2 cellular contexts compared by ENCODE assay signal in the genomic region with DNA sequence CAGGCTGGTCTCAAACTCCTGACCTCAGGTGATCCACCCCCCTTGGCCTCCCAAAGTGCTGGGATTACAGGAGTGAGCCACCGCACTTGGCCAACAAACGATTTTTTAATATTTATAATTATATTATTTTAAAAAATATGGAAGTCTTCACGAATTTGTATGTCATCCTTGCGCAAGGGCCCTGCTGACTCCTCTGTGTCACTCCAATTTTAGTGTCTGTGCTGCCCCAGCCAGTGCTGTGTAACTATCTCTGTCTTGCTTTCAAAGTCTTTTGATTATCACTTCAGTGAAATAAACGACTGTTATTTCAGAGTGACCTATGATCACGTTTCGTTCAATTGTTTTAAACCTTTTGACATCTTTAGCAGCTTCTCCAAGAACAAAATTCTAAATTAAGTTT.
TF ChIP-seq lines count a peak whose summit lies in the region.

No MANE protein-coding gene starts in this region.

TF ChIP-seq in IMR-90, 13 proteins besides CTCF, POLR2A, EP300 and RAD21:
- 0 out of 2 replicates have a peak, but pooled peaks have one; percentile 15 for TF ChIP-seq CEBPB (IDR thresholded peaks at IDR 0.05; ENCODE audit: low read depth, low read length)
- no peak for TF ChIP-seq BHLHE40 (IDR thresholded peaks at IDR 0.05; ENCODE audit: low read depth, low read length)

TF ChIP-seq in K562, 482 proteins besides CTCF, POLR2A, EP300 and RAD21:
- TF ChIP-seq ATF1 (CRISPR knock-in tag; IDR thresholded peaks at IDR 0.05) (no peak), ATF1 (tag; IDR thresholded peaks at IDR 0.05) (no peak), EWSR1 (IDR thresholded peaks at IDR 0.05; ENCODE audit: borderline replicate concordance, low read depth, partially characterized antibody) (no peak), ZNF717 (CRISPR knock-in tag; IDR thresholded peaks at IDR 0.05) (no peak), SFPQ (IDR thresholded peaks at IDR 0.05; ENCODE audit: low read depth, low read length) (no peak), ETV1 (tag; conservative IDR thresholded peaks at IDR 0.05; ENCODE audit: low read depth) (no peak), SMAD1 (IDR thresholded peaks at IDR 0.05; ENCODE audit: low read depth, low read length, partially characterized antibody) (no peak), HDGF (IDR thresholded peaks at IDR 0.05) (no peak), DDX20 (tag; IDR thresholded peaks at IDR 0.05; ENCODE audit: low read depth) (no peak), KLF10 (CRISPR knock-in tag; IDR thresholded peaks at IDR 0.05) (no peak), ZC3H8 (IDR thresholded peaks at IDR 0.05) (no peak)
- TF ChIP-seq, protein P1, sequence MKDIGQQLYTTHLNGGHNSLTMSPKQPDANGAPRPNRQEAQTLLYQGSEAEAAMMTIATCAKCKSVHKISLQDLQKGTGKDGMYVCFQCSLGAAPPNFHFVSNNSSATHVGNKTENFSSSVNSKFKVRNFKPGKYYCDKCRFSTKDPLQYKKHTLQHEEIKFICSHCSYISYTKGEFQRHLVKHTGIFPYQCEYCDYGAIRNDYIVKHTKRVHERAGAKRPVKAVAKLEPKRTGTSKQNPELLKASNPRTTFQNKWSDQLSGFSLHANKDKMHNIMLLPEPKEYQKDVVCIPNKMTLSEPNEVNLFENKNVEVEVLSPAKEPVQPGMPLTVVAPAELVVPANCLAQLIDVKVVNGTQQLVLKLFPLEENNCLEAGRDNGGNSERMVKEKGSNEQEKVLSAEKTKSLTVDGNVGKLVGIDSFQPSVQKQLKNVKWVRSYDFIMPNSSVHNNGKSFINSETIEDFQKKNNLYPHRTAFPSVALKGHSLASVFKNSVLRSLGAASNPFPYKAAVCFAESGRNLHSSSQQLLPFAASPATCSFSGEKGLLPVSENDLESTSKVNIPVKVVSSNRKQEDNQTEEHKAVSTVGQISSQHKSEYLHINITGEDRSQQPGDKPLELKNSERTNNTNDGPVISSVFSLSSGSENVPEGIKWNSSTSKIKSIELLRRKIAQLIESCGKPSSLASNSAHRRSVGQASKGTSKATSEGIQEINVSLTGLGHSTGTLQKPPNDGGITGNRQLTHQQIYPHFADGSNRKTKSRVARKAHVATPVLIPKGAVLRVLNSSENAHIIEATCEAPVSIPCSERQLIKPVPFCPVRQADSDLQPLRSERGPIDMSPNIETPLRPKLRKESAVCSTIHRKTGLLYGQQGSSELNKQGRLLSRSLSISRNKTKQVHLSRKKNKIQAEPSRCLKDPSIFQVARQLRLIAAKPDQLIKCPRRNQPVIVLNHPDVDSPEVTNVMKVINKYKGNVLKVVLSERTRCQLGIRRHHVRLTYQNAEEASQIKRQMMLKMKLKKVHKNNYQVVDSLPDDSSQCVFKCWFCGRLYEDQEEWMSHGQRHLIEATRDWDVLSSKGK (CRISPR knock-in tag; IDR thresholded peaks at IDR 0.05) = no peak
- TF ChIP-seq, protein P2, sequence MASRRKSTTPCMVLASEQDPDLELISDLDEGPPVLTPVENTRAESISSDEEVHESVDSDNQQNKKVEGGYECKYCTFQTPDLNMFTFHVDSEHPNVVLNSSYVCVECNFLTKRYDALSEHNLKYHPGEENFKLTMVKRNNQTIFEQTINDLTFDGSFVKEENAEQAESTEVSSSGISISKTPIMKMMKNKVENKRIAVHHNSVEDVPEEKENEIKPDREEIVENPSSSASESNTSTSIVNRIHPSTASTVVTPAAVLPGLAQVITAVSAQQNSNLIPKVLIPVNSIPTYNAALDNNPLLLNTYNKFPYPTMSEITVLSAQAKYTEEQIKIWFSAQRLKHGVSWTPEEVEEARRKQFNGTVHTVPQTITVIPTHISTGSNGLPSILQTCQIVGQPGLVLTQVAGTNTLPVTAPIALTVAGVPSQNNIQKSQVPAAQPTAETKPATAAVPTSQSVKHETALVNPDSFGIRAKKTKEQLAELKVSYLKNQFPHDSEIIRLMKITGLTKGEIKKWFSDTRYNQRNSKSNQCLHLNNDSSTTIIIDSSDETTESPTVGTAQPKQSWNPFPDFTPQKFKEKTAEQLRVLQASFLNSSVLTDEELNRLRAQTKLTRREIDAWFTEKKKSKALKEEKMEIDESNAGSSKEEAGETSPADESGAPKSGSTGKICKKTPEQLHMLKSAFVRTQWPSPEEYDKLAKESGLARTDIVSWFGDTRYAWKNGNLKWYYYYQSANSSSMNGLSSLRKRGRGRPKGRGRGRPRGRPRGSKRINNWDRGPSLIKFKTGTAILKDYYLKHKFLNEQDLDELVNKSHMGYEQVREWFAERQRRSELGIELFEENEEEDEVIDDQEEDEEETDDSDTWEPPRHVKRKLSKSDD (conservative IDR thresholded peaks at IDR 0.05; ENCODE audit: low read length) = no peak
TF ChIP-seq in K562: peak in this region for 0.
